In the genomic region with DNA sequence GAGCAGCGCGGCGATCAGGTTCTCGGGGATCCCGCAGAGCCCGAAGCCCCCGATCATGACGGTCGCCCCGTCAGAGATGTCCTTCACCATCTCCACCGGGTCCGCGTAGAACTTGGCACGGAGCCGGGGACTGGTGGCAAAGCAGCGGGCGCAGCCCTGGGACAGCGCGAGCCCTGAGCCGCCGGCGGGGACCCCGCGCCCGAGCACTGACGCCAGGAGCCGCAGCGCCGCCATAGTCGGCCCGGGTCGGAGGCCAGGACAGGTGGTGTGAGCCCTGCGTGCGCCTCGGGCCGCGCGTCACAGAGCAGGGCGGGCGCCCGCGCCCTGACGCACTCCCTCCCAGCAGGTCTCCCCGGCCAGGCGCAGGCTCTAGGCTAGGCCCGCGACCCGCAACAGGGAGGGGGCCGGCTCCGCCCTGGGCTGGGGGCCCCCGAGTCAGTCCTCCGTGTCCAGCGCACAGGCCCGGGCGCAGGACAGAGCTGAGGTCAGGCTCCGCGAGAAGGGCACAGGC, we compare ENCODE assay signal across 8 cellular contexts. TPM values are rescaled to one million over a fixed set of nuclear protein-coding genes. Genes with fewer than 3 reads are reported as not detected.
A peak's percentile ranks its signal among the peaks of the same experiment; 100 is the strongest.
DNase-seq lines count a peak whose midpoint lies in the region; ATAC-seq, FAIRE-seq and TF ChIP-seq lines count a peak whose summit lies in the region.
"Not testable (repeated sequence)": the region's sequence is repeated elsewhere in the genome, so short reads cannot be mapped to it uniquely, and the experiment has no call there.

A gene (minus strand): TSS at position 327 of the 511 bp plus-strand sequence. CDS start 93 bp downstream, at position 234.

- not testable (repeated sequence) for H3K27ac Mint-ChIP-seq in CD8-positive, alpha-beta T cell; neural progenitor cell
- H3K27ac Mint-ChIP-seq in activated CD8-positive, alpha-beta T cell treated with anti-CD3 and anti-CD28 coated beads for 36 hours = peak within 1 kb of the TSS; percentile 58

- TF ChIP-seq EP300 in GM12878 (IDR thresholded peaks at IDR 0.05; ENCODE audit: borderline replicate concordance in 1 of 2, control insufficient read depth in 1 of 2, low read depth in 2 of 2, low read length in 2 of 2); stomach (IDR thresholded peaks at IDR 0.05): not testable (repeated sequence)

- ATAC-seq in CD8-positive, alpha-beta T cell = not testable (repeated sequence)
- peak; percentile 63 for ATAC-seq in activated CD8-positive, alpha-beta T cell treated with anti-CD3 and anti-CD28 coated beads for 36 hours
- peak; percentile 73 for ATAC-seq in GM12878

- peak within 1 kb of the TSS; percentile 39; the same call in 1 of the 2 replicates for H2AFZ ChIP-seq in GM12878 (ENCODE audit: control insufficient read depth, low read depth, low read length)
- H2AFZ ChIP-seq in neural progenitor cell (replicated peaks) = not testable (repeated sequence)

- in situ Hi-C loops in GM12878 (cut with MboI) = not testable (repeated sequence)

- not testable (repeated sequence) for H3K9ac ChIP-seq in HUES6 (ENCODE audit: low read length); GM12878 (ENCODE audit: control insufficient read depth, insufficient read depth, low read length); kidney (ENCODE audit: low read length in 2 of 2); neural progenitor cell

- WGBS in GM12878 (ENCODE audit: insufficient coverage, insufficient replicate concordance, low lambda C conversion rate, missing lambda C conversion rate) = 34% methylated on average over 19 of the region's 57 CpGs
- 0 to 34% (median 10%) methylated on average over 3 to 42 of the region's 57 CpGs; no CpG with 5 or more reads in 1 of the 5 donors for WGBS in stomach, 5 donors

- POLR2A ChIA-PET in CD8-positive, alpha-beta T cell (lab: Charles Lee); activated CD8-positive, alpha-beta T cell treated with anti-CD3 and anti-CD28 coated beads for 36 hours (lab: Charles Lee); GM12878 (lab: Charles Lee): not testable (repeated sequence)

- CTCF ChIA-PET in CD8-positive, alpha-beta T cell (lab: Charles Lee); activated CD8-positive, alpha-beta T cell treated with anti-CD3 and anti-CD28 coated beads for 36 hours (lab: Charles Lee); GM12878 (lab: Yijun Ruan, JAX): not testable (repeated sequence)

- H3K4me3 ChIP-seq in CD8-positive, alpha-beta T cell (ENCODE audit: low read depth, low read length); GM12878; kidney (ENCODE audit: low read length in 2 of 2): not testable (repeated sequence)
- H3K4me3 ChIP-seq in HUES6 (ENCODE audit: low read depth, low read length) (peak within 1 kb of the TSS; percentile 48), fibroblast of mammary gland (ENCODE audit: control insufficient read depth, low read depth, low read length) (peak within 1 kb of the TSS; percentile 29), neural progenitor cell (peak within 1 kb of the TSS; percentile 39), stomach (peak within 1 kb of the TSS in 3 of 4 donors; percentile 11 to 41 (median 14))

- BruUV-seq in GM12878 (replicated peaks; lab: Mats Ljungman, UMichigan) = not testable (repeated sequence)

- not testable (repeated sequence) for TF ChIP-seq CTCF in CD8-positive, alpha-beta T cell (IDR thresholded peaks at IDR 0.05); activated CD8-positive, alpha-beta T cell treated with anti-CD3 and anti-CD28 coated beads for 36 hours (IDR thresholded peaks at IDR 0.05); GM12878 (IDR thresholded peaks at IDR 0.05 in 2 of 3, conservative IDR thresholded peaks at IDR 0.05 in 1 of 3; ENCODE audit: control insufficient read depth in 2 of 3, extremely low read depth in 1 of 3, insufficient read depth in 1 of 3, low read depth in 3 of 3, low read length in 3 of 3); fibroblast of mammary gland (conservative IDR thresholded peaks at IDR 0.05; ENCODE audit: control insufficient read depth, insufficient read depth, low read depth, low read length); kidney (IDR thresholded peaks at IDR 0.05; ENCODE audit: borderline replicate concordance, extremely low read depth, insufficient read depth); neural progenitor cell (IDR thresholded peaks at IDR 0.05); stomach (IDR thresholded peaks at IDR 0.05)

- not testable (repeated sequence) for H3K4me1 Mint-ChIP-seq in CD8-positive, alpha-beta T cell (ENCODE audit: low read depth); activated CD8-positive, alpha-beta T cell treated with anti-CD3 and anti-CD28 coated beads for 36 hours (ENCODE audit: low read depth); neural progenitor cell

- FAIRE-seq in GM12878 (lab: Jason Lieb, UNC); kidney (lab: Jason Lieb, UNC): not testable (repeated sequence)

- not testable (repeated sequence) for H3K27me3 ChIP-seq in CD8-positive, alpha-beta T cell (ENCODE audit: insufficient read depth, low read length); GM12878 (replicated peaks in 1 of 2; ENCODE audit: control insufficient read depth in 2 of 2, insufficient read depth in 2 of 2, low read length in 1 of 2); stomach
- H3K27me3 ChIP-seq in HUES6 (ENCODE audit: control insufficient read depth, insufficient read depth, low read length) = peaks cover 29% of the 10 kb centered on the region
- peaks cover 28% of the 10 kb centered on the region for H3K27me3 ChIP-seq in neural progenitor cell

- SMC1A ChIA-PET in GM12878 (lab: Charles Lee; ENCODE audit: uncharacterized antibody, unreplicated experiment) = not testable (repeated sequence)

- not testable (repeated sequence) for TF ChIP-seq POLR2A in GM12878 (IDR thresholded peaks at IDR 0.05; ENCODE audit: low read depth, low read length); stomach (IDR thresholded peaks at IDR 0.05)

- RAD21 ChIA-PET in GM12878 (lab: Charles Lee; ENCODE audit: unreplicated experiment) = not testable (repeated sequence)

- not testable (repeated sequence) for H3K9me3 ChIP-seq in CD8-positive, alpha-beta T cell (ENCODE audit: low read length); HUES6 (ENCODE audit: control insufficient read depth, insufficient read depth, low read depth, low read length); GM12878 (replicated peaks; ENCODE audit: control insufficient read depth, insufficient read depth, low read length); kidney (ENCODE audit: control insufficient read depth in 1 of 2, low read length in 2 of 2); neural progenitor cell (ENCODE audit: low read depth); stomach

- not testable (repeated sequence) for DNase-seq in CD8-positive, alpha-beta T cell; GM12878 (ENCODE audit: low read depth, low spot score); fibroblast of mammary gland (ENCODE audit: low read depth); neural progenitor cell (ENCODE audit: low spot score); stomach
- DNase-seq in activated CD8-positive, alpha-beta T cell treated with anti-CD3 and anti-CD28 coated beads for 36 hours = peak; percentile 26
- peak; percentile 64 for DNase-seq in kidney

- H3K79me2 ChIP-seq in GM12878 (ENCODE audit: control insufficient read depth, insufficient read depth, low read length); neural progenitor cell (ENCODE audit: low read depth): not testable (repeated sequence)

- not testable (repeated sequence) for H3K4me1 ChIP-seq in CD8-positive, alpha-beta T cell (ENCODE audit: insufficient read depth, low read length); HUES6 (ENCODE audit: control insufficient read depth, insufficient read depth, low read length); GM12878 (ENCODE audit: control insufficient read depth, insufficient read depth, low read length); kidney (ENCODE audit: control insufficient read depth in 1 of 2, insufficient read depth in 1 of 2, low read depth in 1 of 2, low read length in 2 of 2); neural progenitor cell; stomach

- not testable (repeated sequence) for H4K20me1 ChIP-seq in GM12878 (ENCODE audit: control insufficient read depth, insufficient read depth); neural progenitor cell (ENCODE audit: low read depth)

- H3F3A ChIP-seq in neural progenitor cell (ENCODE audit: low read depth) = not testable (repeated sequence)

- not testable (repeated sequence) for TF ChIP-seq RAD21 in GM12878 (IDR thresholded peaks at IDR 0.05; ENCODE audit: insufficient read depth, low read depth, low read length)

- peak within 1 kb of the TSS; percentile 35 for H3K4me3 Mint-ChIP-seq in CD8-positive, alpha-beta T cell
- peak within 1 kb of the TSS; percentile 62 for H3K4me3 Mint-ChIP-seq in activated CD8-positive, alpha-beta T cell treated with anti-CD3 and anti-CD28 coated beads for 36 hours
- peak within 1 kb of the TSS; percentile 72 for H3K4me3 Mint-ChIP-seq in neural progenitor cell

- not testable (repeated sequence) for H3K27me3 Mint-ChIP-seq in CD8-positive, alpha-beta T cell (ENCODE audit: low read depth); activated CD8-positive, alpha-beta T cell treated with anti-CD3 and anti-CD28 coated beads for 36 hours; neural progenitor cell (ENCODE audit: insufficient read depth, low read depth)

- H3K4me2 ChIP-seq in GM12878 (ENCODE audit: control insufficient read depth, insufficient read depth) = 0 out of 2 replicates have a peak within 1 kb of the TSS, but pooled peaks have one; percentile 42
- peak within 1 kb of the TSS; percentile 65 for H3K4me2 ChIP-seq in neural progenitor cell

- H3K27ac ChIP-seq in CD8-positive, alpha-beta T cell (ENCODE audit: low read depth, low read length); HUES6 (ENCODE audit: low read depth, low read length); GM12878 (ENCODE audit: control insufficient read depth, insufficient read depth); kidney (ENCODE audit: low read depth in 2 of 2, low read length in 2 of 2); neural progenitor cell; stomach: not testable (repeated sequence)

- H3K36me3 Mint-ChIP-seq in CD8-positive, alpha-beta T cell; activated CD8-positive, alpha-beta T cell treated with anti-CD3 and anti-CD28 coated beads for 36 hours (ENCODE audit: low read depth); neural progenitor cell: not testable (repeated sequence)

- H3K36me3 ChIP-seq in CD8-positive, alpha-beta T cell (ENCODE audit: insufficient read depth, low read length); HUES6 (ENCODE audit: control insufficient read depth, insufficient read depth, low read length); GM12878 (ENCODE audit: control insufficient read depth in 2 of 2, insufficient read depth in 2 of 2, low read length in 1 of 2); kidney (ENCODE audit: control insufficient read depth in 1 of 2, insufficient read depth in 2 of 2, low read length in 2 of 2); neural progenitor cell; stomach: not testable (repeated sequence)

- not testable (repeated sequence) for H3K9me3 Mint-ChIP-seq in CD8-positive, alpha-beta T cell; activated CD8-positive, alpha-beta T cell treated with anti-CD3 and anti-CD28 coated beads for 36 hours; neural progenitor cell

- intact Hi-C loops in CD8-positive, alpha-beta T cell (cut with DNase I, micrococcal nuclease); activated CD8-positive, alpha-beta T cell treated with anti-CD3 and anti-CD28 coated beads for 36 hours (cut with micrococcal nuclease); GM12878 (cut with micrococcal nuclease; ENCODE audit: unreplicated experiment); kidney (cut with DNase I); stomach (cut with DNase I; ENCODE audit: low total_unique reads): not testable (repeated sequence)

RNA-seq across cellular contexts. Expression of the gene that starts here (rescaled TPM):
- total RNA-seq in CD8-positive, alpha-beta T cell = under 1 TPM; 0.83 to 0.95 TPM
- total RNA-seq in activated CD8-positive, alpha-beta T cell treated with anti-CD3 and anti-CD28 coated beads for 36 hours = 1 to 10 TPM; 2.7 to 4.2 TPM
- 4.1 and 4.9 TPM in 2 replicates for total RNA-seq in GM12878 (2013; cell fraction: nucleolus; rRNA removed)
- total RNA-seq in GM12878 (2014; rRNA removed) = 0.79 and 1.1 TPM in 2 replicates
- total RNA-seq in GM12878 (2014; rRNA removed; fragmentation: Illumina TruSeq; extraction: Trizol) = 0.69 and 1.0 TPM in 2 replicates
- total RNA-seq in GM12878 (2021) = 0.98 and 1.9 TPM in 2 replicates
- 0.43 TPM for polyA plus RNA-seq in GM12878 (2011; ENCODE audit: low read depth)
- polyA plus RNA-seq in GM12878 (2011; rRNA removed) = 0.29 and 0.39 TPM in 2 replicates
- 0.39 and 0.53 TPM in 2 replicates for polyA plus RNA-seq in GM12878 (2011; cell fraction: cytosol; rRNA removed)
- 1.9 and 2.1 TPM in 2 replicates for polyA plus RNA-seq in GM12878 (2011; cell fraction: nucleus; rRNA removed)
- 0.53 and 0.81 TPM in 2 replicates for polyA plus RNA-seq in GM12878 (2012)
- polyA plus RNA-seq in GM12878 (2014; fragmentation: Illumina TruSeq; extraction: Trizol) = 0.13 and 0.57 TPM in 2 replicates
- under 1 TPM; 0.06 to 0.31 TPM for polyA plus RNA-seq in GM12878 (2014; fragmentation: Nextera tagmentation; extraction: Ambion mirVana)
- 1.7 and 1.8 TPM in 2 replicates for polyA plus RNA-seq in GM12878 (2014; rRNA removed)
- under 1 TPM; 0.40 to 0.60 TPM for polyA plus RNA-seq in GM12878 (2016; fragmentation: Nextera tagmentation; extraction: Ambion mirVana)
- polyA minus RNA-seq in GM12878 (2011; rRNA and poly(A)+ RNA removed) = 0.44 and 0.72 TPM in 2 replicates
- not detected in 2 replicates for polyA minus RNA-seq in GM12878 (2011; cell fraction: cytosol; rRNA and poly(A)+ RNA removed)
- 0.36 and 0.67 TPM in 2 replicates for polyA minus RNA-seq in GM12878 (2011; cell fraction: nucleus; rRNA and poly(A)+ RNA removed)
- total RNA-seq in kidney = 0.98 TPM
- 0.32 TPM for polyA plus RNA-seq in kidney (ENCODE audit: insufficient read depth, low read depth, low replicate concordance)
- total RNA-seq in neural progenitor cell (ENCODE audit: low replicate concordance) = 2.1 TPM in 2 replicates
- total RNA-seq in stomach = 1 to 10 TPM in 2 of 5 donors, not detected in 3; 3.1 to 4.8 TPM
- polyA plus RNA-seq in stomach = 1 to 10 TPM in 2 of 3 donors, under 1 TPM in 1; 0.53 to 1.5 (median 1.5) TPM

Comparison
In these comparisons a context has a peak if more than half of its experiments do, and no peak if none do; other contexts are left out.
1. Peak in DNase-seq in kidney; RNA of the gene not detected or under 1 TPM.